In the genomic region with DNA sequence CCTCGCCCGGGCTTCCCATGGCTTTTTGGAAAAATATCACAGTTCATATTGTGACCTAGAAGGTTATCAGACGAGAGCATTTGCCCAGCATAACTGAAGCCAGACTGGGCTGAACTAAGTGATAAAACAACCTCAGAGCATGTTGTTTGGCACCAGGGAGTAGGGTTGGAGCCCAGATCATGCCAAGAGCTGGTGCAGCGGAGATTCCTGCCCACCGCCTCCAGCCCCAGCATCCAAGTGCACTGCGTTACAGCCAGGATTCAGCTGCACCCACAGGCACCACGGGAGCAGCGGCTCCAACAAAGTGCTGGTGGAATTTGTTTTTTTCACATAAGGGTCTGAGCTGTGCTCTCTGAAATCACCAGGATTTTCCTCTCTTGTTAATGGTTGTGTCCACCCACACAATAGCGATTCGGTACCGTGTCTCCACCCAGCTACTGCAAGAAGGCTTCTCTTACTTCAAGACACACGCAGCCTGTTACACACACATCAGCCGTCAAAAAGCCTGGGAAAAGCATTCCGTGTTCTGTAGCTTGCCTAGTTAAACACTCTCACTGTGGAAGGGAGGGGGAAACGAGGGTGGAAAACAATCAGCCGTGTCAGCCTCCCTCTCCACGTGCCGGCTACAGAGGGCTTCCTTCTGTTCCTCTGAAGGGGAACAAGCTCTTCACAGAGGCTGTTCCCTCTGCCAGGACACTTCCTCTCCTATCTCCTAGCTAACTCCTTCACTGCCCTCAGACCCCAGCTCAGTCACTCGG, we compare ENCODE assay signal across 1 cellular context.
TF ChIP-seq lines count a peak whose summit lies in the region.

No MANE protein-coding gene starts in this region.

TF ChIP-seq in K562, 482 proteins besides CTCF, POLR2A, EP300 and RAD21:
- no peak for TF ChIP-seq NR2C1 (IDR thresholded peaks at IDR 0.05)
- no peak for TF ChIP-seq NR2C1 (tag; IDR thresholded peaks at IDR 0.05)
- peak; percentile 7; the same call in 1 of the 2 replicates for TF ChIP-seq SPI1 (IDR thresholded peaks at IDR 0.05; ENCODE audit: borderline replicate concordance, low read depth, low read length)
- TF ChIP-seq TRIM24 (IDR thresholded peaks at IDR 0.05) = no peak
- no peak for TF ChIP-seq DPF2 (IDR thresholded peaks at IDR 0.05)
- TF ChIP-seq ARID1B (IDR thresholded peaks at IDR 0.05) = 0 out of 2 replicates have a peak, but pooled peaks have one; percentile 13
- TF ChIP-seq ZBTB33 (CRISPR knock-in tag; IDR thresholded peaks at IDR 0.05) = no peak
- TF ChIP-seq, protein P1, sequence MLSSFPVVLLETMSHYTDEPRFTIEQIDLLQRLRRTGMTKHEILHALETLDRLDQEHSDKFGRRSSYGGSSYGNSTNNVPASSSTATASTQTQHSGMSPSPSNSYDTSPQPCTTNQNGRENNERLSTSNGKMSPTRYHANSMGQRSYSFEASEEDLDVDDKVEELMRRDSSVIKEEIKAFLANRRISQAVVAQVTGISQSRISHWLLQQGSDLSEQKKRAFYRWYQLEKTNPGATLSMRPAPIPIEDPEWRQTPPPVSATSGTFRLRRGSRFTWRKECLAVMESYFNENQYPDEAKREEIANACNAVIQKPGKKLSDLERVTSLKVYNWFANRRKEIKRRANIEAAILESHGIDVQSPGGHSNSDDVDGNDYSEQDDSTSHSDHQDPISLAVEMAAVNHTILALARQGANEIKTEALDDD (IDR thresholded peaks at IDR 0.05) = no peak
- no peak for TF ChIP-seq FOSL1 (tag; conservative IDR thresholded peaks at IDR 0.05)
- TF ChIP-seq TBP (optimal IDR thresholded peaks at IDR 0.05; ENCODE audit: low read depth, low read length) = no peak
- TF ChIP-seq NR3C1 (CRISPR knock-in tag; IDR thresholded peaks at IDR 0.05) = no peak
- no peak for TF ChIP-seq MYBL2 (IDR thresholded peaks at IDR 0.05; ENCODE audit: low read depth)
- TF ChIP-seq MYBL2 (CRISPR knock-in tag; IDR thresholded peaks at IDR 0.05; ENCODE audit: borderline replicate concordance) = no peak
- no peak for TF ChIP-seq MECOM (CRISPR knock-in tag; IDR thresholded peaks at IDR 0.05)
- TF ChIP-seq FOXM1 (IDR thresholded peaks at IDR 0.05; ENCODE audit: low read depth) = no peak
- no peak for TF ChIP-seq FOXM1 (CRISPR knock-in tag; IDR thresholded peaks at IDR 0.05; ENCODE audit: low read depth)
- no peak for TF ChIP-seq RBM22 (IDR thresholded peaks at IDR 0.05; ENCODE audit: low read depth, low read length, poor library complexity, severe bottlenecking)
- TF ChIP-seq L3MBTL2 (IDR thresholded peaks at IDR 0.05) = no peak
- peak; percentile 24; the same call in 1 of the 2 replicates for TF ChIP-seq CBFA2T2 (conservative IDR thresholded peaks at IDR 0.05)
- TF ChIP-seq TCF3 (CRISPR knock-in tag; IDR thresholded peaks at IDR 0.05) = peak; percentile 26; the same call in 1 of the 2 replicates
- TF ChIP-seq CBFA2T3 (IDR thresholded peaks at IDR 0.05) = peak; percentile 59
- no peak for TF ChIP-seq NCOA1 (IDR thresholded peaks at IDR 0.05; ENCODE audit: low read depth)
